ENCODE assay signal across 14 cellular contexts in genomic region chr3:146142757-146143156, GRCh38. TPM values are rescaled to one million over a fixed set of nuclear protein-coding genes. Genes with fewer than 3 reads are reported as not detected.
DNase-seq lines count a peak whose midpoint lies in the region; ATAC-seq, FAIRE-seq and TF ChIP-seq lines count a peak whose summit lies in the region.
"Had no signal": no experiment of that assay in that cellular context is flagged by ENCODE, and none has a peak within 500 bp of the region (broad histone marks: within the 10 kb centered on the region; RNA-seq: fewer than 3 reads in every experiment).

No MANE protein-coding gene starts in this region.

- peaks cover 100% of the 10 kb centered on the region for H3K79me2 ChIP-seq in astrocyte (ENCODE audit: insufficient read depth, low read length)

- peaks cover 85% of the 10 kb centered on the region for H4K20me1 ChIP-seq in astrocyte (ENCODE audit: insufficient read depth, low read length)

- ATAC-seq in heart right ventricle = peak; percentile 50 to 76 (median 66)
- peak; percentile 35 to 77 (median 59) for ATAC-seq in pancreas
- ATAC-seq: K562 had no signal

- H3K4me1 Mint-ChIP-seq in astrocyte (ENCODE audit: low read depth, unreplicated experiment) = peaks cover 18% of the 10 kb centered on the region
- H3K4me1 Mint-ChIP-seq: CD4-positive, CD25-positive, alpha-beta regulatory T cell; central memory CD8-positive, alpha-beta T cell had no signal

- FAIRE-seq in astrocyte (lab: Jason Lieb, UNC) (peak; percentile 92), pancreas (lab: Jason Lieb, UNC) (no peak)
- FAIRE-seq: K562 had no signal

- peaks cover 3% of the 10 kb centered on the region for H3K36me3 Mint-ChIP-seq in astrocyte (ENCODE audit: low read depth, unreplicated experiment)
- H3K36me3 Mint-ChIP-seq: CD4-positive, CD25-positive, alpha-beta regulatory T cell had no signal

- intact Hi-C loops in heart right ventricle (cut with DNase I) (no loop called here), pancreas (cut with DNase I) (no loop called here)

- H3K4me3 ChIP-seq in astrocyte (ENCODE audit: insufficient read depth, low read depth, low read length) (no peak overlapping the region), heart right ventricle (peak overlapping the region in 1 of 10 donors; percentile 19), pancreas (no peak overlapping the region)
- H3K4me3 ChIP-seq: K562, prostate gland had no signal

- TF ChIP-seq CTCF in astrocyte (IDR thresholded peaks at IDR 0.05; ENCODE audit: insufficient read depth, low read depth, low read length) = no peak
- TF ChIP-seq CTCF in heart right ventricle (IDR thresholded peaks at IDR 0.05) = no peak
- no peak for TF ChIP-seq CTCF in pancreas (IDR thresholded peaks at IDR 0.05)

- H3K4me1 ChIP-seq in astrocyte (ENCODE audit: insufficient read depth, low read length) = peaks cover 11% of the 10 kb centered on the region
- peaks cover 0 to 70% (median 35%) of the 10 kb centered on the region in 9 donors for H3K4me1 ChIP-seq in heart right ventricle
- H3K4me1 ChIP-seq in pancreas = peaks cover 0 to 6% (median 5%) of the 10 kb centered on the region in 3 donors

- H2AFZ ChIP-seq in astrocyte (ENCODE audit: low read depth, low read length) = no peak overlapping the region

- no peaks in the 10 kb centered on the region for H3K27me3 Mint-ChIP-seq in astrocyte (ENCODE audit: low read depth, unreplicated experiment)
- H3K27me3 Mint-ChIP-seq: CD4-positive, CD25-positive, alpha-beta regulatory T cell had no signal

- H3K9me3 ChIP-seq in astrocyte (ENCODE audit: insufficient read depth, low read depth, low read length) (no peaks in the 10 kb centered on the region), heart right ventricle (no peaks in the 10 kb centered on the region), pancreas (no peaks in the 10 kb centered on the region)
- H3K9me3 ChIP-seq: prostate gland had no signal

- peaks cover 5% of the 10 kb centered on the region for H3K36me3 ChIP-seq in astrocyte (ENCODE audit: insufficient read depth, low read length)
- no peaks in the 10 kb centered on the region for H3K36me3 ChIP-seq in heart right ventricle
- no peaks in the 10 kb centered on the region for H3K36me3 ChIP-seq in pancreas
- H3K36me3 ChIP-seq: prostate gland had no signal

- H3K27me3 ChIP-seq in astrocyte (ENCODE audit: insufficient read depth, low read length) = no peaks in the 10 kb centered on the region
- H3K27me3 ChIP-seq in heart right ventricle = no peaks in the 10 kb centered on the region
- H3K27me3 ChIP-seq in pancreas = no peaks in the 10 kb centered on the region

- no peaks in the 10 kb centered on the region for H3K9me3 Mint-ChIP-seq in astrocyte (ENCODE audit: unreplicated experiment)
- H3K9me3 Mint-ChIP-seq: CD4-positive, CD25-positive, alpha-beta regulatory T cell had no signal

- H3K9ac ChIP-seq in astrocyte (ENCODE audit: low read length) = no peak overlapping the region

- H3K4me3 Mint-ChIP-seq in astrocyte (ENCODE audit: unreplicated experiment) = peak overlapping the region; percentile 16
- H3K4me3 Mint-ChIP-seq: CD4-positive, CD25-positive, alpha-beta regulatory T cell; central memory CD8-positive, alpha-beta T cell had no signal

- peak; percentile 65 for DNase-seq in EH (ENCODE audit: low read depth)
- peak; percentile 75 for DNase-seq in astrocyte (ENCODE audit: low read depth)
- DNase-seq in heart right ventricle = no peak
- DNase-seq in pancreas = no peak
- DNase-seq in NOMO-1 (lab: John Stamatoyannopoulos, UW; ENCODE audit: unreplicated experiment in 2 of 2) = no peak
- no peak for DNase-seq in activated T-cell treated with anti-CD3 and anti-CD28 coated beads, Interleukin-2, amount 50 U/mL, for 48 hours
- DNase-seq in NCI-H510A treated with DMSO at 0.1 percent for 48 hours (lab: John Stamatoyannopoulos, UW) = no peak
- no peak for DNase-seq in NCI-H2227 treated with DMSO at 0.1 percent for 48 hours (lab: John Stamatoyannopoulos, UW)
- DNase-seq: activated T-cell treated with anti-CD3 and anti-CD28 coated beads for 4 hours; CD4-positive, CD25-positive, alpha-beta regulatory T cell; T-helper 2 cell had no signal

- H3K27ac ChIP-seq in astrocyte (ENCODE audit: low read depth, low read length) (no peak overlapping the region), heart right ventricle (peak overlapping the region in 7 of 10 donors; percentile 4 to 52 (median 40)), pancreas (no peak overlapping the region)

- H3K4me2 ChIP-seq in astrocyte (ENCODE audit: low read length) = peak overlapping the region; percentile 13

- 23 to 35% methylated on average over 3 of the region's 3 CpGs for WGBS in heart right ventricle, 2 donors
- WGBS in pancreas, 2 donors = 61 to 68% methylated on average over 3 of the region's 3 CpGs

- H3K27ac Mint-ChIP-seq in astrocyte (ENCODE audit: unreplicated experiment) = peak overlapping the region; percentile 2
- H3K27ac Mint-ChIP-seq: CD4-positive, CD25-positive, alpha-beta regulatory T cell had no signal

RNA-seq across cellular contexts. Expression of gene PLOD2, which starts 18.2 kb away (rescaled TPM):
- 117 and 151 TPM in 2 replicates for total RNA-seq in astrocyte
- 10 to 100 TPM; 12.5 to 44.6 (median 16.8) TPM for total RNA-seq in heart right ventricle
- polyA plus RNA-seq in heart right ventricle = 10 to 100 TPM; 13.7 to 32.7 TPM
- total RNA-seq in pancreas = 10 to 100 TPM; 13.0 to 44.7 (median 20.3) TPM
- 10 to 100 TPM; 12.7 to 19.6 TPM for polyA plus RNA-seq in pancreas
- polyA plus RNA-seq: CD4-positive, CD25-positive, alpha-beta regulatory T cell had no signal

Comparison
In these comparisons a context has a peak if more than half of its experiments do, and no peak if none do; other contexts are left out.
1. DNase-seq: peak in EH (single experiment) and astrocyte (single experiment); none in heart right ventricle (0 of 2), pancreas (0 of 6), NOMO-1 (0 of 2), activated T-cell treated with anti-CD3 and anti-CD28 coated beads, Interleukin-2, amount 50 U/mL, for 48 hours (0 of 2), NCI-H510A treated with DMSO at 0.1 percent for 48 hours (single experiment) and NCI-H2227 treated with DMSO at 0.1 percent for 48 hours (single experiment).
2. H3K27ac ChIP-seq: peak in heart right ventricle (7 of 10); none in astrocyte (single experiment) and pancreas (0 of 4).